ENCODE assay signal across 18 cellular contexts in the genomic region with DNA sequence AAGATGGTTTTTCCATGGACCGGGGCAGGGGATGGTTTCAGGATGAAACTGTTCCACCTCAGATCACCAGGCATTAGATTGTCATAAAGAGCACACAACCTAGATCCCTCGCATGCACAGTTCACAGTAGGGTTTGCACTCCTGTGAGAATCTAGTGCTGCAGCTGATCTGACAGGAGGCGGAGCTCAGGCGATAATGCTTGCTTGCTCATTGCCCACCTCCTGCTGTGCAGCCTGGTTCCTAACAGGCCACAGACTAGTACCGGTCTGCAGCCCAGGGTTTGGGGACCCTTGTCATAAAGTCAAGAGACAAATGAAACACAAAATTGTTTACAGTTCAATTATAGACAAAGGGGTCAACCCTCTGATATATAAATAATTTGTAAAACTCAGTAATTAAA.
DNase-seq lines count a peak whose midpoint lies in the region; ATAC-seq and TF ChIP-seq lines count a peak whose summit lies in the region.
"Had no signal": no experiment of that assay in that cellular context is flagged by ENCODE, and none has a peak within 500 bp of the region (broad histone marks: within the 10 kb centered on the region; RNA-seq: fewer than 3 reads in every experiment).

No MANE protein-coding gene starts in this region.

- no peaks in the 10 kb centered on the region for H3K27me3 Mint-ChIP-seq in WTC11 (ENCODE audit: low read depth)
- no peaks in the 10 kb centered on the region for H3K27me3 Mint-ChIP-seq in endodermal cell (ENCODE audit: insufficient read depth)
- H3K27me3 Mint-ChIP-seq: CD4-positive, CD25-positive, alpha-beta regulatory T cell had no signal

- H3K4me3 Mint-ChIP-seq in WTC11 (no peak overlapping the region), endodermal cell (no peak overlapping the region)
- H3K4me3 Mint-ChIP-seq: CD4-positive, CD25-positive, alpha-beta regulatory T cell; H9 had no signal

- H3K36me3 Mint-ChIP-seq in WTC11, result peaks cover 16% of the 10 kb centered on the region
- peaks cover 12% of the 10 kb centered on the region for H3K36me3 Mint-ChIP-seq in endodermal cell (ENCODE audit: low read depth)
- H3K36me3 Mint-ChIP-seq: CD4-positive, CD25-positive, alpha-beta regulatory T cell had no signal

- H3K27me3 ChIP-seq in endodermal cell (ENCODE audit: control insufficient read depth, insufficient read depth, low read length, poor library complexity, severe bottlenecking), result no peaks in the 10 kb centered on the region
- H3K27me3 ChIP-seq: BLaER1 treated with 17β-estradiol and CSF1 and Interleukin-3, amounts not matched to agents 10 nM and 100 nM had no signal

- peaks cover 13% of the 10 kb centered on the region for H3K36me3 ChIP-seq in endodermal cell (ENCODE audit: control insufficient read depth, insufficient read depth, low read length)
- H3K36me3 ChIP-seq: BLaER1 treated with 17β-estradiol and CSF1 and Interleukin-3, amounts not matched to agents 10 nM and 100 nM had no signal

- CTCF ChIA-PET in WTC11 (lab: Charles Lee), result no interaction called here

- H3K4me1 ChIP-seq in endodermal cell (ENCODE audit: control insufficient read depth, insufficient read depth, low read length), result no peaks in the 10 kb centered on the region

- no peak overlapping the region for H3K27ac Mint-ChIP-seq in WTC11
- H3K27ac Mint-ChIP-seq in endodermal cell, result no peak overlapping the region
- H3K27ac Mint-ChIP-seq: CD4-positive, CD25-positive, alpha-beta regulatory T cell; H9 had no signal

- peak; percentile 43 for DNase-seq in NCI-H748 (lab: John Stamatoyannopoulos, UW; ENCODE audit: unreplicated experiment)
- DNase-seq in NCI-H748 treated with DMSO at 0.1 percent for 48 hours (lab: John Stamatoyannopoulos, UW), result no peak
- peak; percentile 35 for DNase-seq in WTC11 (ENCODE audit: low spot score)
- peak; percentile 57 for DNase-seq in endodermal cell
- no peak for DNase-seq in NCI-H146 treated with DMSO at 0.1 percent for 48 hours (lab: John Stamatoyannopoulos, UW; ENCODE audit: unreplicated experiment)
- DNase-seq in SKM-1 (lab: John Stamatoyannopoulos, UW; ENCODE audit: unreplicated experiment), result no peak
- DNase-seq: 8988T; ACHN; Calu3; CD4-positive, CD25-positive, alpha-beta regulatory T cell; DMS79; EL; GDM1; GOT3; H9 had no signal

- 0 out of 2 replicates have a peak, but pooled peaks cover 3% of the 10 kb centered on the region for H3K4me1 Mint-ChIP-seq in WTC11
- H3K4me1 Mint-ChIP-seq in endodermal cell, result no peaks in the 10 kb centered on the region
- H3K4me1 Mint-ChIP-seq: CD4-positive, CD25-positive, alpha-beta regulatory T cell; H9 had no signal

- POLR2A ChIA-PET in WTC11 (lab: Charles Lee), result no interaction called here

- ATAC-seq in WTC11 (no peak), HG03108 (IDR thresholded peaks at IDR 0.05; ENCODE audit: unreplicated experiment) (no peak)
- ATAC-seq: HepG2 had no signal

- H3K9ac ChIP-seq in endodermal cell (ENCODE audit: extremely low read depth, low read length, poor library complexity, severe bottlenecking), result no peak overlapping the region
- H3K9ac ChIP-seq: BLaER1 treated with 17β-estradiol and CSF1 and Interleukin-3, amounts not matched to agents 10 nM and 100 nM had no signal

- 66 to 79% methylated on average over 4 to 5 of the region's 5 CpGs for WGBS in endodermal cell (ENCODE audit: insufficient coverage in 1 of 2, insufficient read length in 1 of 2), 2 experiments

- no peak overlapping the region for H3K27ac ChIP-seq in endodermal cell (ENCODE audit: low read depth, low read length)
- H3K27ac ChIP-seq: BLaER1 treated with 17β-estradiol and CSF1 and Interleukin-3, amounts not matched to agents 10 nM and 100 nM had no signal

- TF ChIP-seq CTCF in WTC11 (IDR thresholded peaks at IDR 0.05) (no peak), endodermal cell (conservative IDR thresholded peaks at IDR 0.05) (no peak)

- H3K9me3 Mint-ChIP-seq in WTC11, result peaks cover 12% of the 10 kb centered on the region; the same call in 1 of the 2 replicates
- peaks cover 7% of the 10 kb centered on the region for H3K9me3 Mint-ChIP-seq in endodermal cell
- H3K9me3 Mint-ChIP-seq: CD4-positive, CD25-positive, alpha-beta regulatory T cell; H9 had no signal

- peaks cover 22% of the 10 kb centered on the region for H3K9me3 ChIP-seq in endodermal cell (ENCODE audit: control insufficient read depth, low read length)
- H3K9me3 ChIP-seq: BLaER1 treated with 17β-estradiol and CSF1 and Interleukin-3, amounts not matched to agents 10 nM and 100 nM had no signal

- H3K4me3 ChIP-seq in endodermal cell (ENCODE audit: low read length), result peak overlapping the region; percentile 12
- H3K4me3 ChIP-seq: BLaER1 treated with 17β-estradiol and CSF1 and Interleukin-3, amounts not matched to agents 10 nM and 100 nM had no signal

TF ChIP-seq in WTC11, 78 proteins besides CTCF, POLR2A, EP300 and RAD21 (continues in another document):
- no peak for TF ChIP-seq FOXK1 (CRISPR knock-in tag; IDR thresholded peaks at IDR 0.05)
- TF ChIP-seq, protein P1, sequence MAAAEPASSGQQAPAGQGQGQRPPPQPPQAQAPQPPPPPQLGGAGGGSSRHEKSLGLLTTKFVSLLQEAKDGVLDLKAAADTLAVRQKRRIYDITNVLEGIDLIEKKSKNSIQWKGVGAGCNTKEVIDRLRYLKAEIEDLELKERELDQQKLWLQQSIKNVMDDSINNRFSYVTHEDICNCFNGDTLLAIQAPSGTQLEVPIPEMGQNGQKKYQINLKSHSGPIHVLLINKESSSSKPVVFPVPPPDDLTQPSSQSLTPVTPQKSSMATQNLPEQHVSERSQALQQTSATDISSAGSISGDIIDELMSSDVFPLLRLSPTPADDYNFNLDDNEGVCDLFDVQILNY (CRISPR knock-in tag; IDR thresholded peaks at IDR 0.05), result no peak
- no peak for TF ChIP-seq FOXP1 (CRISPR knock-in tag; IDR thresholded peaks at IDR 0.05; ENCODE audit: borderline replicate concordance)
- no peak for TF ChIP-seq ZNF423 (CRISPR knock-in tag; IDR thresholded peaks at IDR 0.05)
- no peak for TF ChIP-seq ZNF263 (CRISPR knock-in tag; IDR thresholded peaks at IDR 0.05; ENCODE audit: low read depth)
- TF ChIP-seq, protein P2, sequence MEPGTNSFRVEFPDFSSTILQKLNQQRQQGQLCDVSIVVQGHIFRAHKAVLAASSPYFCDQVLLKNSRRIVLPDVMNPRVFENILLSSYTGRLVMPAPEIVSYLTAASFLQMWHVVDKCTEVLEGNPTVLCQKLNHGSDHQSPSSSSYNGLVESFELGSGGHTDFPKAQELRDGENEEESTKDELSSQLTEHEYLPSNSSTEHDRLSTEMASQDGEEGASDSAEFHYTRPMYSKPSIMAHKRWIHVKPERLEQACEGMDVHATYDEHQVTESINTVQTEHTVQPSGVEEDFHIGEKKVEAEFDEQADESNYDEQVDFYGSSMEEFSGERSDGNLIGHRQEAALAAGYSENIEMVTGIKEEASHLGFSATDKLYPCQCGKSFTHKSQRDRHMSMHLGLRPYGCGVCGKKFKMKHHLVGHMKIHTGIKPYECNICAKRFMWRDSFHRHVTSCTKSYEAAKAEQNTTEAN (CRISPR knock-in tag; IDR thresholded peaks at IDR 0.05), result no peak
- TF ChIP-seq, protein P3, sequence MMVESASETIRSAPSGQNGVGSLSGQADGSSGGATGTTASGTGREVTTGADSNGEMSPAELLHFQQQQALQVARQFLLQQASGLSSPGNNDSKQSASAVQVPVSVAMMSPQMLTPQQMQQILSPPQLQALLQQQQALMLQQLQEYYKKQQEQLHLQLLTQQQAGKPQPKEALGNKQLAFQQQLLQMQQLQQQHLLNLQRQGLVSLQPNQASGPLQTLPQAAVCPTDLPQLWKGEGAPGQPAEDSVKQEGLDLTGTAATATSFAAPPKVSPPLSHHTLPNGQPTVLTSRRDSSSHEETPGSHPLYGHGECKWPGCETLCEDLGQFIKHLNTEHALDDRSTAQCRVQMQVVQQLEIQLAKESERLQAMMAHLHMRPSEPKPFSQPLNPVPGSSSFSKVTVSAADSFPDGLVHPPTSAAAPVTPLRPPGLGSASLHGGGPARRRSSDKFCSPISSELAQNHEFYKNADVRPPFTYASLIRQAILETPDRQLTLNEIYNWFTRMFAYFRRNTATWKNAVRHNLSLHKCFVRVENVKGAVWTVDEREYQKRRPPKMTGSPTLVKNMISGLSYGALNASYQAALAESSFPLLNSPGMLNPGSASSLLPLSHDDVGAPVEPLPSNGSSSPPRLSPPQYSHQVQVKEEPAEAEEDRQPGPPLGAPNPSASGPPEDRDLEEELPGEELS (CRISPR knock-in tag; IDR thresholded peaks at IDR 0.05), result no peak
- TF ChIP-seq CBFB (CRISPR knock-in tag; IDR thresholded peaks at IDR 0.05; ENCODE audit: low read depth), result no peak
- TF ChIP-seq CREM (CRISPR knock-in tag; IDR thresholded peaks at IDR 0.05), result no peak
- TF ChIP-seq SMAD3 (CRISPR knock-in tag; IDR thresholded peaks at IDR 0.05; ENCODE audit: borderline replicate concordance), result no peak
- TF ChIP-seq, protein P4, sequence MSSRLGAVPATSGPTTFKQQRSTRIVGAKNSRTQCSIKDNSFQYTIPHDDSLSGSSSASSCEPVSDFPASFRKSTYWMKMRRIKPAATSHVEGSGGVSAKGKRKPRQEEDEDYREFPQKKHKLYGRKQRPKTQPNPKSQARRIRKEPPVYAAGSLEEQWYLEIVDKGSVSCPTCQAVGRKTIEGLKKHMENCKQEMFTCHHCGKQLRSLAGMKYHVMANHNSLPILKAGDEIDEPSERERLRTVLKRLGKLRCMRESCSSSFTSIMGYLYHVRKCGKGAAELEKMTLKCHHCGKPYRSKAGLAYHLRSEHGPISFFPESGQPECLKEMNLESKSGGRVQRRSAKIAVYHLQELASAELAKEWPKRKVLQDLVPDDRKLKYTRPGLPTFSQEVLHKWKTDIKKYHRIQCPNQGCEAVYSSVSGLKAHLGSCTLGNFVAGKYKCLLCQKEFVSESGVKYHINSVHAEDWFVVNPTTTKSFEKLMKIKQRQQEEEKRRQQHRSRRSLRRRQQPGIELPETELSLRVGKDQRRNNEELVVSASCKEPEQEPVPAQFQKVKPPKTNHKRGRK (CRISPR knock-in tag; IDR thresholded peaks at IDR 0.05; ENCODE audit: borderline replicate concordance), result no peak
- TF ChIP-seq TEAD1 (CRISPR knock-in tag; IDR thresholded peaks at IDR 0.05), result no peak
- no peak for TF ChIP-seq OVOL2 (CRISPR knock-in tag; IDR thresholded peaks at IDR 0.05; ENCODE audit: borderline replicate concordance)
- TF ChIP-seq, protein P5, sequence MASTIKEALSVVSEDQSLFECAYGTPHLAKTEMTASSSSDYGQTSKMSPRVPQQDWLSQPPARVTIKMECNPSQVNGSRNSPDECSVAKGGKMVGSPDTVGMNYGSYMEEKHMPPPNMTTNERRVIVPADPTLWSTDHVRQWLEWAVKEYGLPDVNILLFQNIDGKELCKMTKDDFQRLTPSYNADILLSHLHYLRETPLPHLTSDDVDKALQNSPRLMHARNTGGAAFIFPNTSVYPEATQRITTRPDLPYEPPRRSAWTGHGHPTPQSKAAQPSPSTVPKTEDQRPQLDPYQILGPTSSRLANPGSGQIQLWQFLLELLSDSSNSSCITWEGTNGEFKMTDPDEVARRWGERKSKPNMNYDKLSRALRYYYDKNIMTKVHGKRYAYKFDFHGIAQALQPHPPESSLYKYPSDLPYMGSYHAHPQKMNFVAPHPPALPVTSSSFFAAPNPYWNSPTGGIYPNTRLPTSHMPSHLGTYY (CRISPR knock-in tag; IDR thresholded peaks at IDR 0.05), result no peak
- no peak for TF ChIP-seq FOXJ3 (CRISPR knock-in tag; IDR thresholded peaks at IDR 0.05; ENCODE audit: borderline replicate concordance)

Comparison
In these comparisons a context has a peak if more than half of its experiments do, and no peak if none do; other contexts are left out.
1. DNase-seq: peak in NCI-H748 (single experiment), WTC11 (single experiment) and endodermal cell (single experiment); none in NCI-H748 treated with DMSO at 0.1 percent for 48 hours (single experiment), NCI-H146 treated with DMSO at 0.1 percent for 48 hours (single experiment) and SKM-1 (single experiment).